Comparison of ENCODE assay signal across 8 cellular contexts in genomic region chr4:186726150-186726439, GRCh38. TPM values are rescaled to one million over a fixed set of nuclear protein-coding genes. Genes with fewer than 3 reads are reported as not detected.
DNase-seq lines count a peak whose midpoint lies in the region; ATAC-seq, FAIRE-seq and TF ChIP-seq lines count a peak whose summit lies in the region.

No MANE protein-coding gene starts in this region.

- FAIRE-seq in GM12891 (lab: Jason Lieb, UNC), result no peak

- peaks cover 6% of the 10 kb centered on the region for H3K4me1 ChIP-seq in psoas muscle

- DNase-seq in GM12891 (ENCODE audit: insufficient read length, low spot score) (peak; percentile 13), SK-N-MC (ENCODE audit: low read depth, low spot score) (no peak), glutamatergic neuron (no peak), psoas muscle (no peak), NCI-H510A (lab: John Stamatoyannopoulos, UW) (no peak), NCI-H526 treated with DMSO at 0.1 percent for 48 hours (lab: John Stamatoyannopoulos, UW) (no peak), AG08395 (ENCODE audit: low spot score) (no peak)
- DNase-seq in stimulated activated effector memory CD8-positive, alpha-beta T cell treated with anti-CD3 and anti-CD28 coated beads, Interleukin-12 subunit alpha, Interleukin-12 subunit beta, amount 100 ng/mL, for 72 hours (ENCODE audit: low spot score in 2 of 2), result no peak

- peak overlapping the region; percentile 91 for H3K4me3 Mint-ChIP-seq in glutamatergic neuron (ENCODE audit: unreplicated experiment)
- H3K4me3 Mint-ChIP-seq in stimulated activated effector memory CD8-positive, alpha-beta T cell treated with anti-CD3 and anti-CD28 coated beads, Interleukin-12 subunit alpha, Interleukin-12 subunit beta, amount 100 ng/mL, for 72 hours, result no peak overlapping the region

- H3K9me3 ChIP-seq in SK-N-MC (ENCODE audit: low read depth, low read length) (no peaks in the 10 kb centered on the region), psoas muscle (no peaks in the 10 kb centered on the region)

- H3K4me3 ChIP-seq in SK-N-MC (peak overlapping the region; percentile 53), psoas muscle (peak overlapping the region; percentile 77)

- H3K9me3 Mint-ChIP-seq in glutamatergic neuron (ENCODE audit: unreplicated experiment), result peaks cover 14% of the 10 kb centered on the region
- no peaks in the 10 kb centered on the region for H3K9me3 Mint-ChIP-seq in stimulated activated effector memory CD8-positive, alpha-beta T cell treated with anti-CD3 and anti-CD28 coated beads, Interleukin-12 subunit alpha, Interleukin-12 subunit beta, amount 100 ng/mL, for 72 hours

- no peaks in the 10 kb centered on the region for H3K36me3 Mint-ChIP-seq in glutamatergic neuron (ENCODE audit: unreplicated experiment)
- no peaks in the 10 kb centered on the region for H3K36me3 Mint-ChIP-seq in stimulated activated effector memory CD8-positive, alpha-beta T cell treated with anti-CD3 and anti-CD28 coated beads, Interleukin-12 subunit alpha, Interleukin-12 subunit beta, amount 100 ng/mL, for 72 hours

- H3K27me3 ChIP-seq in psoas muscle (ENCODE audit: insufficient read depth in 3 of 3, low read length in 2 of 3), result peaks cover 0 to 55% (median 24%) of the 10 kb centered on the region in 3 donors

- H3K4me1 Mint-ChIP-seq in glutamatergic neuron (ENCODE audit: low read depth, unreplicated experiment), result peaks cover 8% of the 10 kb centered on the region
- H3K4me1 Mint-ChIP-seq in stimulated activated effector memory CD8-positive, alpha-beta T cell treated with anti-CD3 and anti-CD28 coated beads, Interleukin-12 subunit alpha, Interleukin-12 subunit beta, amount 100 ng/mL, for 72 hours, result no peaks in the 10 kb centered on the region

- 0 to 1% (median 1%) methylated on average over 21 of the region's 21 CpGs for WGBS in psoas muscle, 3 donors

- H3K27ac ChIP-seq in SK-N-MC, result no peak overlapping the region
- H3K27ac ChIP-seq in psoas muscle, result peak overlapping the region; percentile 46

- H3K27me3 Mint-ChIP-seq in glutamatergic neuron (ENCODE audit: unreplicated experiment), result peaks cover 24% of the 10 kb centered on the region

- TF ChIP-seq CTCF in glutamatergic neuron (IDR thresholded peaks at IDR 0.05; ENCODE audit: partially characterized antibody, unreplicated experiment), result no peak
- no peak for TF ChIP-seq CTCF in psoas muscle (IDR thresholded peaks at IDR 0.05)

- ATAC-seq in psoas muscle, result peak in 2 of 4 donors; percentile 15
- no peak for ATAC-seq in stimulated activated effector memory CD8-positive, alpha-beta T cell treated with anti-CD3 and anti-CD28 coated beads, Interleukin-12 subunit alpha, Interleukin-12 subunit beta, amount 100 ng/mL, for 72 hours

- TF ChIP-seq POLR2A in GM12891 (IDR thresholded peaks at IDR 0.05; ENCODE audit: low read depth, low read length), result no peak

- H3K9ac ChIP-seq in SK-N-MC (ENCODE audit: insufficient read length), result no peak overlapping the region

- no peaks in the 10 kb centered on the region for H3K36me3 ChIP-seq in SK-N-MC (ENCODE audit: insufficient read depth, low read length)
- no peaks in the 10 kb centered on the region for H3K36me3 ChIP-seq in psoas muscle (ENCODE audit: insufficient read depth in 1 of 2, low read depth in 1 of 2)

- intact Hi-C loops in psoas muscle (cut with DNase I), result loop anchor here in 1 of 2 donors (10.0 kb wide), 1 partner anchor 229 kb away; no protein-coding TSS in a partner anchor

- no peak overlapping the region for H3K27ac Mint-ChIP-seq in glutamatergic neuron (ENCODE audit: unreplicated experiment)
- H3K27ac Mint-ChIP-seq in stimulated activated effector memory CD8-positive, alpha-beta T cell treated with anti-CD3 and anti-CD28 coated beads, Interleukin-12 subunit alpha, Interleukin-12 subunit beta, amount 100 ng/mL, for 72 hours, result no peak overlapping the region

TF ChIP-seq in GM12891, 5 proteins besides CTCF, POLR2A, EP300 and RAD21:
- TF ChIP-seq POU2F2 (IDR thresholded peaks at IDR 0.05; ENCODE audit: low read depth, low read length) (no peak), PAX5 (IDR thresholded peaks at IDR 0.05; ENCODE audit: insufficient read depth, low read length, severe bottlenecking) (no peak)

RNA-seq across cellular contexts. Expression of gene FAT1, which starts 2.4 kb away (rescaled TPM):
- 0.04 TPM for polyA plus RNA-seq in GM12891 (2012; ENCODE audit: low read depth, missing spikeins)
- total RNA-seq in glutamatergic neuron (ENCODE audit: unreplicated experiment) (34.3 TPM), psoas muscle (10 to 100 TPM in 1 of 4 donors, 1 to 10 TPM in 3; 2.9 to 11.5 (median 5.6) TPM)
- polyA plus RNA-seq in psoas muscle, result 1 to 10 TPM; 1.8 to 4.0 (median 1.9) TPM
